Comparison of ENCODE assay signal across 27 cellular contexts in the genomic region with DNA sequence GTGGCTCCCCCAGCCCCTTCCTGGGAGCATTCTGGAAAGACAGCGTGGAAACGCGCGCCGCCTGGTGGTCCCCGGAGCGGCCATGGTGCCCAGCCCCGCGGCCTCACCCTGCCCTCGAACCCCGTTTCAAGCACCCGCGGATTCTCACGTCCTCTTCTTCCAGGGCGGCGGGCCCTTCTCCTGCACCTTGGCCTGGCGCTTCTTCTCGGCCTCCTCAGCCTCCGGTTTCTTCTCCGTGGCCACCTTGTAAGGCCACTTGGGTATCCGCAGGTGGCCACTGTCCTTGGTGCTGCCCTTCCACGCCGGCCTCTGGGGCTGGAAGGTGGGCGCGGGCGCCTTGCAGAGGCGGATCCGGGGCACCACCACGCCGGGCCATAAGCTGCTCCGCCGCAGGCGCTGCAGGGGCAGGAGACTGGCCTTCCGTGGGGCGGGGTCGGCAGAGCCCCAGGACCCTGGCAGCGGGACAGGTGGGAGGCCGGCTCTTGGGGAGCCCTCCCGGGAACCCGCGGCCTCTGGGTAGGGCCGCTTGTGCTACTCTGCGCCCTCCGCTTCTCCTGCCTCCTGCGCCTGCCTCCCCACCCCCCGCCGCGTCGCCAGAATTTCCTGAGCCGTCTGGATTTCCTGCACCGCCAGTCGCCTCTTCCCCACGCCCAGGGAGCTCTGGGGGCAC.
DNase-seq lines count a peak whose midpoint lies in the region; ATAC-seq, FAIRE-seq and TF ChIP-seq lines count a peak whose summit lies in the region.
"Had no signal": no experiment of that assay in that cellular context is flagged by ENCODE, and none has a peak within 500 bp of the region (broad histone marks: within the 10 kb centered on the region; RNA-seq: fewer than 3 reads in every experiment).

No MANE protein-coding gene starts in this region.

- H3K4me1 ChIP-seq in kidney (ENCODE audit: control insufficient read depth in 1 of 2, insufficient read depth in 1 of 2, low read depth in 1 of 2, low read length in 2 of 2) (no peaks in the 10 kb centered on the region), testis (no peaks in the 10 kb centered on the region)

- H3K9ac ChIP-seq in kidney (ENCODE audit: low read length in 2 of 2), result no peak overlapping the region
- H3K9ac ChIP-seq: KMS-11 had no signal

- no peak overlapping the region for H3K4me3 Mint-ChIP-seq in activated CD4-positive, alpha-beta T cell treated with anti-CD3 and anti-CD28 coated beads, Interleukin-2, amount 10 ng/mL, durations not matched to agents 24 days and 14 days
- H3K4me3 Mint-ChIP-seq: activated T-cell treated with anti-CD3 and anti-CD28 coated beads, Interleukin-2, amount 50 U/mL, for 24 hours; CD4-positive, CD25-positive, alpha-beta regulatory T cell; central memory CD8-positive, alpha-beta T cell; endodermal cell; naive thymus-derived CD4-positive, alpha-beta T cell; stimulated activated memory B cell treated with anti-CD40 and anti-IgM and Interleukin-4, amounts not matched to agents 10 μg/mL and 1 μg/mL and 100 μg/mL, for 72 hours had no signal

- peaks cover 1% of the 10 kb centered on the region for H3K36me3 Mint-ChIP-seq in activated CD4-positive, alpha-beta T cell treated with anti-CD3 and anti-CD28 coated beads, Interleukin-2, amount 10 ng/mL, durations not matched to agents 24 days and 14 days (ENCODE audit: low read depth)
- H3K36me3 Mint-ChIP-seq: CD4-positive, CD25-positive, alpha-beta regulatory T cell; naive thymus-derived CD4-positive, alpha-beta T cell; stimulated activated memory B cell treated with anti-CD40 and anti-IgM and Interleukin-4, amounts not matched to agents 10 μg/mL and 1 μg/mL and 100 μg/mL, for 72 hours had no signal

- no peak for FAIRE-seq in kidney (lab: Jason Lieb, UNC)

- H3K9me3 ChIP-seq in kidney (ENCODE audit: control insufficient read depth in 1 of 2, low read length in 2 of 2) (no peaks in the 10 kb centered on the region), testis (no peaks in the 10 kb centered on the region)
- H3K9me3 ChIP-seq: MG63 had no signal

- DNase-seq in activated CD4-positive, alpha-beta T cell treated with anti-CD3 and anti-CD28 coated beads, Interleukin-2, amount 10 ng/mL, durations not matched to agents 24 days and 14 days, result peak; percentile 24
- DNase-seq in activated CD4-positive, alpha-beta T cell treated with anti-CD3 and anti-CD28 coated beads for 4 hours, result no peak
- peak; percentile 64 for DNase-seq in kidney
- DNase-seq in testis, result no peak
- DNase-seq in globus pallidus (ENCODE audit: low spot score), result no peak
- no peak for DNase-seq in GM19240 (ENCODE audit: insufficient read length, low spot score)
- DNase-seq: activated CD4-positive, alpha-beta T cell treated with anti-CD3 and anti-CD28 coated beads for 48 hours; activated T-cell treated with anti-CD3 and anti-CD28 coated beads, Interleukin-2, amount 50 U/mL, for 24 hours; AML-193; Calu3; CD4-positive, CD25-positive, alpha-beta regulatory T cell; dermis blood vessel endothelial cell; DND-41; endodermal cell; glutamatergic neuron; GOT3; MG63; naive thymus-derived CD4-positive, alpha-beta T cell; NCI-H2029; NCI-H510A treated with DMSO at 0.1 percent for 48 hours; PC-9; SHP77 treated with DMSO at 0.1 percent for 48 hours had no signal

- H3K27me3 ChIP-seq in testis, result no peaks in the 10 kb centered on the region
- H3K27me3 ChIP-seq: MG63 had no signal

- TF ChIP-seq RAD21 in Ishikawa (IDR thresholded peaks at IDR 0.05; ENCODE audit: low read depth), result no peak

- 35 to 63% methylated on average over 37 to 52 of the region's 53 CpGs for WGBS in testis, 2 donors

- intact Hi-C loops in activated CD4-positive, alpha-beta T cell treated with anti-CD3 and anti-CD28 coated beads, Interleukin-2, amount 10 ng/mL, durations not matched to agents 24 days and 14 days (cut with micrococcal nuclease), result no loop called here
- intact Hi-C loops in kidney (cut with DNase I), result no loop called here
- intact Hi-C loops in testis (cut with DNase I; ENCODE audit: low total_unique reads), result no loop called here

- no peaks in the 10 kb centered on the region for H3K27me3 Mint-ChIP-seq in activated CD4-positive, alpha-beta T cell treated with anti-CD3 and anti-CD28 coated beads, Interleukin-2, amount 10 ng/mL, durations not matched to agents 24 days and 14 days
- H3K27me3 Mint-ChIP-seq: activated T-cell treated with anti-CD3 and anti-CD28 coated beads, Interleukin-2, amount 50 U/mL, for 24 hours; CD4-positive, CD25-positive, alpha-beta regulatory T cell; central memory CD8-positive, alpha-beta T cell; naive thymus-derived CD4-positive, alpha-beta T cell; stimulated activated memory B cell treated with anti-CD40 and anti-IgM and Interleukin-4, amounts not matched to agents 10 μg/mL and 1 μg/mL and 100 μg/mL, for 72 hours had no signal

- TF ChIP-seq EP300 in Ishikawa (IDR thresholded peaks at IDR 0.05; ENCODE audit: borderline replicate concordance), result no peak

- H3K9me3 Mint-ChIP-seq in activated CD4-positive, alpha-beta T cell treated with anti-CD3 and anti-CD28 coated beads, Interleukin-2, amount 10 ng/mL, durations not matched to agents 24 days and 14 days, result no peaks in the 10 kb centered on the region
- H3K9me3 Mint-ChIP-seq: activated T-cell treated with anti-CD3 and anti-CD28 coated beads, Interleukin-2, amount 50 U/mL, for 24 hours; central memory CD8-positive, alpha-beta T cell; stimulated activated memory B cell treated with anti-CD40 and anti-IgM and Interleukin-4, amounts not matched to agents 10 μg/mL and 1 μg/mL and 100 μg/mL, for 72 hours had no signal

- no peaks in the 10 kb centered on the region for H3K4me1 Mint-ChIP-seq in activated CD4-positive, alpha-beta T cell treated with anti-CD3 and anti-CD28 coated beads, Interleukin-2, amount 10 ng/mL, durations not matched to agents 24 days and 14 days
- H3K4me1 Mint-ChIP-seq: CD4-positive, CD25-positive, alpha-beta regulatory T cell; central memory CD8-positive, alpha-beta T cell; endodermal cell; naive thymus-derived CD4-positive, alpha-beta T cell; stimulated activated memory B cell treated with anti-CD40 and anti-IgM and Interleukin-4, amounts not matched to agents 10 μg/mL and 1 μg/mL and 100 μg/mL, for 72 hours had no signal

- H3K36me3 ChIP-seq in kidney (ENCODE audit: control insufficient read depth in 1 of 2, insufficient read depth in 2 of 2, low read length in 2 of 2) (no peaks in the 10 kb centered on the region), testis (ENCODE audit: low read depth, missing control alignments) (no peaks in the 10 kb centered on the region)
- H3K36me3 ChIP-seq: MG63 had no signal

- H3K4me3 ChIP-seq in kidney (ENCODE audit: low read length in 2 of 2) (no peak overlapping the region), testis (peak overlapping the region; percentile 12 to 17)
- H3K4me3 ChIP-seq: MG63, PC-9 had no signal

- no peak overlapping the region for H3K27ac ChIP-seq in kidney (ENCODE audit: low read depth in 2 of 2, low read length in 2 of 2)
- H3K27ac ChIP-seq in testis, result no peak overlapping the region
- H3K27ac ChIP-seq: KMS-11, PC-9 had no signal

- no peak for TF ChIP-seq CTCF in kidney (IDR thresholded peaks at IDR 0.05; ENCODE audit: borderline replicate concordance, extremely low read depth, insufficient read depth)
- no peak for TF ChIP-seq CTCF in testis (IDR thresholded peaks at IDR 0.05)

- ATAC-seq in HG03442 (IDR thresholded peaks at IDR 0.05; ENCODE audit: unreplicated experiment), result no peak
- ATAC-seq: naive thymus-derived CD4-positive, alpha-beta T cell; stimulated activated memory B cell treated with anti-CD40 and anti-IgM and Interleukin-4, amounts not matched to agents 10 μg/mL and 1 μg/mL and 100 μg/mL, for 72 hours had no signal

- H3K27ac Mint-ChIP-seq in activated CD4-positive, alpha-beta T cell treated with anti-CD3 and anti-CD28 coated beads, Interleukin-2, amount 10 ng/mL, durations not matched to agents 24 days and 14 days, result no peak overlapping the region
- H3K27ac Mint-ChIP-seq: activated T-cell treated with anti-CD3 and anti-CD28 coated beads, Interleukin-2, amount 50 U/mL, for 24 hours; CD4-positive, CD25-positive, alpha-beta regulatory T cell; endodermal cell; naive thymus-derived CD4-positive, alpha-beta T cell; stimulated activated memory B cell treated with anti-CD40 and anti-IgM and Interleukin-4, amounts not matched to agents 10 μg/mL and 1 μg/mL and 100 μg/mL, for 72 hours had no signal

- no peak for TF ChIP-seq POLR2A in testis (IDR thresholded peaks at IDR 0.05)

TF ChIP-seq in Ishikawa, 13 proteins besides CTCF, POLR2A, EP300 and RAD21:
- TF ChIP-seq CEBPB (IDR thresholded peaks at IDR 0.05) (no peak), EGR1 (IDR thresholded peaks at IDR 0.05) (no peak), TEAD4 (IDR thresholded peaks at IDR 0.05) (no peak), ZBTB7A (IDR thresholded peaks at IDR 0.05; ENCODE audit: low read depth) (no peak), YY1 (IDR thresholded peaks at IDR 0.05; ENCODE audit: low read depth) (no peak)
- TF ChIP-seq, protein P1, sequence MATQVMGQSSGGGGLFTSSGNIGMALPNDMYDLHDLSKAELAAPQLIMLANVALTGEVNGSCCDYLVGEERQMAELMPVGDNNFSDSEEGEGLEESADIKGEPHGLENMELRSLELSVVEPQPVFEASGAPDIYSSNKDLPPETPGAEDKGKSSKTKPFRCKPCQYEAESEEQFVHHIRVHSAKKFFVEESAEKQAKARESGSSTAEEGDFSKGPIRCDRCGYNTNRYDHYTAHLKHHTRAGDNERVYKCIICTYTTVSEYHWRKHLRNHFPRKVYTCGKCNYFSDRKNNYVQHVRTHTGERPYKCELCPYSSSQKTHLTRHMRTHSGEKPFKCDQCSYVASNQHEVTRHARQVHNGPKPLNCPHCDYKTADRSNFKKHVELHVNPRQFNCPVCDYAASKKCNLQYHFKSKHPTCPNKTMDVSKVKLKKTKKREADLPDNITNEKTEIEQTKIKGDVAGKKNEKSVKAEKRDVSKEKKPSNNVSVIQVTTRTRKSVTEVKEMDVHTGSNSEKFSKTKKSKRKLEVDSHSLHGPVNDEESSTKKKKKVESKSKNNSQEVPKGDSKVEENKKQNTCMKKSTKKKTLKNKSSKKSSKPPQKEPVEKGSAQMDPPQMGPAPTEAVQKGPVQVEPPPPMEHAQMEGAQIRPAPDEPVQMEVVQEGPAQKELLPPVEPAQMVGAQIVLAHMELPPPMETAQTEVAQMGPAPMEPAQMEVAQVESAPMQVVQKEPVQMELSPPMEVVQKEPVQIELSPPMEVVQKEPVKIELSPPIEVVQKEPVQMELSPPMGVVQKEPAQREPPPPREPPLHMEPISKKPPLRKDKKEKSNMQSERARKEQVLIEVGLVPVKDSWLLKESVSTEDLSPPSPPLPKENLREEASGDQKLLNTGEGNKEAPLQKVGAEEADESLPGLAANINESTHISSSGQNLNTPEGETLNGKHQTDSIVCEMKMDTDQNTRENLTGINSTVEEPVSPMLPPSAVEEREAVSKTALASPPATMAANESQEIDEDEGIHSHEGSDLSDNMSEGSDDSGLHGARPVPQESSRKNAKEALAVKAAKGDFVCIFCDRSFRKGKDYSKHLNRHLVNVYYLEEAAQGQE (IDR thresholded peaks at IDR 0.05; ENCODE audit: low read depth), result 0 out of 2 replicates have a peak, but pooled peaks have one; percentile 23

Comparison
In these comparisons a context has a peak if more than half of its experiments do, and no peak if none do; other contexts are left out.
1. DNase-seq: peak in activated CD4-positive, alpha-beta T cell treated with anti-CD3 and anti-CD28 coated beads, Interleukin-2, amount 10 ng/mL, durations not matched to agents 24 days and 14 days (single experiment) and kidney (single experiment); none in activated CD4-positive, alpha-beta T cell treated with anti-CD3 and anti-CD28 coated beads for 4 hours (0 of 2), testis (single experiment), globus pallidus (single experiment) and GM19240 (single experiment).
2. H3K4me3 ChIP-seq: peak in testis (2 of 2); none in kidney (0 of 2).